Comparison of ENCODE assay signal across 1 cellular context in the genomic region with DNA sequence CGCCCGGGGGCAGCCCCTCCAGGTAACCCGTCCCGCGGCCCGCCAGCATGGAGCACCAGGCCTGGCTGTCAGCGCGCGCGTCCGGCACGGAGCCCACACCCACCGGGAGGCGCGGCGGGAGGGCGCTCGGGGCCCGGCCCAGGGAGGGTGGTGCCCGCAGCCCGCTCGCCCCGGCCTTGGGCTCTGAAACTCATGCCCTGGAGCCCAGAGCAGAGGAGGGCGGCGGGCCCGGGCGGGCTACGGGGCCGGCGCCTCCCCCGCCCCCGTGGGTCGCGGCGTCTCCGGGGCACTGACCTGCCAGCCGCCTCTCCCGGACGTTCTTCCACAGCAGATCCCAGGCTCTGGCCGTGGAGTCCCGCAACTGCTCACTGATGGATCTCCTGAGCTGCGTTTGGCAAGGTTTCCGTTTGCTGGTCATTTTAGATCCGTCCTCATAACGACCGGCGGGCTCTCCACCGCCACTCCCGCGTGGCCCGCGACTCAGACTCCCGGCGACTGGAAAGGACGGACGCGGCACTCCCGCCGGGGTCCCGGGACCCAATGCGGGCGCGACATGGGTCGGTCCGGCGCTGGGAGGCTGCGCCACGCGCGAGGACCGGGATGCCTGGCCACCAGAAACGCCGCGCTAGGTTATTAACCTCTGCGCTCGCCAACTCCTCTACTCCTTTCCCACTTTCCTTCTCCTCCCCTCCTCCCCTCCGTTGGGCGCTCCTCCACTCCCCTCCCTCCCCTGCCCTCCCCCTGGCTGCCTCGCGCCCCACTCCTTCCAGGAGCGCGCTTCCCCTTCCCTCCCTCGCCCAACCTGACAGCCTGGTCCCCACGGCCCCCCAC.
TF ChIP-seq lines count a peak whose summit lies in the region.

No MANE protein-coding gene starts in this region.

TF ChIP-seq in HEK293, 187 proteins besides CTCF, POLR2A, EP300 and RAD21 (continued from another document and continues in another):
- TF ChIP-seq, protein P1, sequence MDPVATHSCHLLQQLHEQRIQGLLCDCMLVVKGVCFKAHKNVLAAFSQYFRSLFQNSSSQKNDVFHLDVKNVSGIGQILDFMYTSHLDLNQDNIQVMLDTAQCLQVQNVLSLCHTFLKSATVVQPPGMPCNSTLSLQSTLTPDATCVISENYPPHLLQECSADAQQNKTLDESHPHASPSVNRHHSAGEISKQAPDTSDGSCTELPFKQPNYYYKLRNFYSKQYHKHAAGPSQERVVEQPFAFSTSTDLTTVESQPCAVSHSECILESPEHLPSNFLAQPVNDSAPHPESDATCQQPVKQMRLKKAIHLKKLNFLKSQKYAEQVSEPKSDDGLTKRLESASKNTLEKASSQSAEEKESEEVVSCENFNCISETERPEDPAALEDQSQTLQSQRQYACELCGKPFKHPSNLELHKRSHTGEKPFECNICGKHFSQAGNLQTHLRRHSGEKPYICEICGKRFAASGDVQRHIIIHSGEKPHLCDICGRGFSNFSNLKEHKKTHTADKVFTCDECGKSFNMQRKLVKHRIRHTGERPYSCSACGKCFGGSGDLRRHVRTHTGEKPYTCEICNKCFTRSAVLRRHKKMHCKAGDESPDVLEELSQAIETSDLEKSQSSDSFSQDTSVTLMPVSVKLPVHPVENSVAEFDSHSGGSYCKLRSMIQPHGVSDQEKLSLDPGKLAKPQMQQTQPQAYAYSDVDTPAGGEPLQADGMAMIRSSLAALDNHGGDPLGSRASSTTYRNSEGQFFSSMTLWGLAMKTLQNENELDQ (tag by site-specific recombination; IDR thresholded peaks at IDR 0.05; ENCODE audit: low read depth): no peak
- 0 out of 2 replicates have a peak, but pooled peaks have one; percentile 30 for TF ChIP-seq KLF10 (tag by site-specific recombination; IDR thresholded peaks at IDR 0.05)
- TF ChIP-seq ZNF426 (tag by site-specific recombination; IDR thresholded peaks at IDR 0.05): no peak
- TF ChIP-seq, protein P2, sequence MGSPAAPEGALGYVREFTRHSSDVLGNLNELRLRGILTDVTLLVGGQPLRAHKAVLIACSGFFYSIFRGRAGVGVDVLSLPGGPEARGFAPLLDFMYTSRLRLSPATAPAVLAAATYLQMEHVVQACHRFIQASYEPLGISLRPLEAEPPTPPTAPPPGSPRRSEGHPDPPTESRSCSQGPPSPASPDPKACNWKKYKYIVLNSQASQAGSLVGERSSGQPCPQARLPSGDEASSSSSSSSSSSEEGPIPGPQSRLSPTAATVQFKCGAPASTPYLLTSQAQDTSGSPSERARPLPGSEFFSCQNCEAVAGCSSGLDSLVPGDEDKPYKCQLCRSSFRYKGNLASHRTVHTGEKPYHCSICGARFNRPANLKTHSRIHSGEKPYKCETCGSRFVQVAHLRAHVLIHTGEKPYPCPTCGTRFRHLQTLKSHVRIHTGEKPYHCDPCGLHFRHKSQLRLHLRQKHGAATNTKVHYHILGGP (tag by site-specific recombination; IDR thresholded peaks at IDR 0.05): no peak
- no peak for TF ChIP-seq BCL11A (tag by site-specific recombination; IDR thresholded peaks at IDR 0.05; ENCODE audit: low read depth)
- no peak for TF ChIP-seq ZNF354C (tag by site-specific recombination; IDR thresholded peaks at IDR 0.05; ENCODE audit: borderline replicate concordance, low read depth)
- TF ChIP-seq SP7 (tag by site-specific recombination; IDR thresholded peaks at IDR 0.05): peak; percentile 55; the same call in 1 of the 2 replicates
- no peak for TF ChIP-seq ZNF404 (tag by site-specific recombination; IDR thresholded peaks at IDR 0.05)
- TF ChIP-seq FEZF1 (tag by site-specific recombination; IDR thresholded peaks at IDR 0.05): 0 out of 2 replicates have a peak, but pooled peaks have one; percentile 13
- TF ChIP-seq ZNF132 (tag by site-specific recombination; IDR thresholded peaks at IDR 0.05; ENCODE audit: borderline replicate concordance): no peak
- TF ChIP-seq, protein P3, sequence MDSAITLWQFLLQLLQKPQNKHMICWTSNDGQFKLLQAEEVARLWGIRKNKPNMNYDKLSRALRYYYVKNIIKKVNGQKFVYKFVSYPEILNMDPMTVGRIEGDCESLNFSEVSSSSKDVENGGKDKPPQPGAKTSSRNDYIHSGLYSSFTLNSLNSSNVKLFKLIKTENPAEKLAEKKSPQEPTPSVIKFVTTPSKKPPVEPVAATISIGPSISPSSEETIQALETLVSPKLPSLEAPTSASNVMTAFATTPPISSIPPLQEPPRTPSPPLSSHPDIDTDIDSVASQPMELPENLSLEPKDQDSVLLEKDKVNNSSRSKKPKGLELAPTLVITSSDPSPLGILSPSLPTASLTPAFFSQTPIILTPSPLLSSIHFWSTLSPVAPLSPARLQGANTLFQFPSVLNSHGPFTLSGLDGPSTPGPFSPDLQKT (IDR thresholded peaks at IDR 0.05; ENCODE audit: borderline replicate concordance, low read depth, low read length): no peak
- TF ChIP-seq, protein P4, sequence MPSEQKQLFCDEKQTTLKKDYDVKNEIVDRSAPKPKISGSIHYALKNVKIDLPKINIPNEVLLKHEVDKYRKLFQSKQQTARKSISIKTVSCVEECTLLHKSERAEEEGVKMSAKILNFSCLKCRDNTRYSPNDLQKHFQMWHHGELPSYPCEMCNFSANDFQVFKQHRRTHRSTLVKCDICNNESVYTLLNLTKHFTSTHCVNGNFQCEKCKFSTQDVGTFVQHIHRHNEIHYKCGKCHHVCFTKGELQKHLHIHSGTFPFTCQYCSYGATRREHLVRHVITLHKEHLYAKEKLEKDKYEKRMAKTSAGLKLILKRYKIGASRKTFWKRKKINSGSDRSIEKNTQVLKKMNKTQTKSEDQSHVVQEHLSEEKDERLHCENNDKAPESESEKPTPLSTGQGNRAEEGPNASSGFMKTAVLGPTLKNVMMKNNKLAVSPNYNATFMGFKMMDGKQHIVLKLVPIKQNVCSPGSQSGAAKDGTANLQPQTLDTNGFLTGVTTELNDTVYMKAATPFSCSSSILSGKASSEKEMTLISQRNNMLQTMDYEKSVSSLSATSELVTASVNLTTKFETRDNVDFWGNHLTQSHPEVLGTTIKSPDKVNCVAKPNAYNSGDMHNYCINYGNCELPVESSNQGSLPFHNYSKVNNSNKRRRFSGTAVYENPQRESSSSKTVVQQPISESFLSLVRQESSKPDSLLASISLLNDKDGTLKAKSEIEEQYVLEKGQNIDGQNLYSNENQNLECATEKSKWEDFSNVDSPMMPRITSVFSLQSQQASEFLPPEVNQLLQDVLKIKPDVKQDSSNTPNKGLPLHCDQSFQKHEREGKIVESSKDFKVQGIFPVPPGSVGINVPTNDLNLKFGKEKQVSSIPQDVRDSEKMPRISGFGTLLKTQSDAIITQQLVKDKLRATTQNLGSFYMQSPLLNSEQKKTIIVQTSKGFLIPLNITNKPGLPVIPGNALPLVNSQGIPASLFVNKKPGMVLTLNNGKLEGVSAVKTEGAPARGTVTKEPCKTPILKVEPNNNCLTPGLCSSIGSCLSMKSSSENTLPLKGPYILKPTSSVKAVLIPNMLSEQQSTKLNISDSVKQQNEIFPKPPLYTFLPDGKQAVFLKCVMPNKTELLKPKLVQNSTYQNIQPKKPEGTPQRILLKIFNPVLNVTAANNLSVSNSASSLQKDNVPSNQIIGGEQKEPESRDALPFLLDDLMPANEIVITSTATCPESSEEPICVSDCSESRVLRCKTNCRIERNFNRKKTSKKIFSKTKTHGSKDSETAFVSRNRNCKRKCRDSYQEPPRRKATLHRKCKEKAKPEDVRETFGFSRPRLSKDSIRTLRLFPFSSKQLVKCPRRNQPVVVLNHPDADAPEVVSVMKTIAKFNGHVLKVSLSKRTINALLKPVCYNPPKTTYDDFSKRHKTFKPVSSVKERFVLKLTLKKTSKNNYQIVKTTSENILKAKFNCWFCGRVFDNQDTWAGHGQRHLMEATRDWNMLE (tag by site-specific recombination; conservative IDR thresholded peaks at IDR 0.05; ENCODE audit: low read depth): no peak
- TF ChIP-seq PATZ1 (tag by site-specific recombination; IDR thresholded peaks at IDR 0.05): peak; percentile 94
- no peak for TF ChIP-seq ZNF837 (tag by site-specific recombination; IDR thresholded peaks at IDR 0.05)
- peak; percentile 94 for TF ChIP-seq ZBTB26 (tag by site-specific recombination; optimal IDR thresholded peaks at IDR 0.05)
- no peak; the same call in 1 of the 2 replicates for TF ChIP-seq OSR2 (tag by site-specific recombination; IDR thresholded peaks at IDR 0.05)
- TF ChIP-seq ZBTB7A (tag by site-specific recombination; IDR thresholded peaks at IDR 0.05; ENCODE audit: low read depth): 0 out of 2 replicates have a peak, but pooled peaks have one; percentile 44
- TF ChIP-seq ATF2 (tag by site-specific recombination; IDR thresholded peaks at IDR 0.05; ENCODE audit: low read depth): no peak
- TF ChIP-seq ZNF488 (tag by site-specific recombination; IDR thresholded peaks at IDR 0.05): no peak
- TF ChIP-seq, protein P5, sequence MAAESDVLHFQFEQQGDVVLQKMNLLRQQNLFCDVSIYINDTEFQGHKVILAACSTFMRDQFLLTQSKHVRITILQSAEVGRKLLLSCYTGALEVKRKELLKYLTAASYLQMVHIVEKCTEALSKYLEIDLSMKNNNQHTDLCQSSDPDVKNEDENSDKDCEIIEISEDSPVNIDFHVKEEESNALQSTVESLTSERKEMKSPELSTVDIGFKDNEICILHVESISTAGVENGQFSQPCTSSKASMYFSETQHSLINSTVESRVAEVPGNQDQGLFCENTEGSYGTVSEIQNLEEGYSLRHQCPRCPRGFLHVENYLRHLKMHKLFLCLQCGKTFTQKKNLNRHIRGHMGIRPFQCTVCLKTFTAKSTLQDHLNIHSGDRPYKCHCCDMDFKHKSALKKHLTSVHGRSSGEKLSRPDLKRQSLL (tag by site-specific recombination; IDR thresholded peaks at IDR 0.05): no peak
- TF ChIP-seq ZNF561 (tag by site-specific recombination; IDR thresholded peaks at IDR 0.05; ENCODE audit: borderline replicate concordance): no peak; the same call in 1 of the 2 replicates
- peak; percentile 62; the same call in 1 of the 2 replicates for TF ChIP-seq ZSCAN16 (tag by site-specific recombination; IDR thresholded peaks at IDR 0.05)
- TF ChIP-seq ZNF785 (tag by site-specific recombination; IDR thresholded peaks at IDR 0.05): no peak
- TF ChIP-seq, protein P6, sequence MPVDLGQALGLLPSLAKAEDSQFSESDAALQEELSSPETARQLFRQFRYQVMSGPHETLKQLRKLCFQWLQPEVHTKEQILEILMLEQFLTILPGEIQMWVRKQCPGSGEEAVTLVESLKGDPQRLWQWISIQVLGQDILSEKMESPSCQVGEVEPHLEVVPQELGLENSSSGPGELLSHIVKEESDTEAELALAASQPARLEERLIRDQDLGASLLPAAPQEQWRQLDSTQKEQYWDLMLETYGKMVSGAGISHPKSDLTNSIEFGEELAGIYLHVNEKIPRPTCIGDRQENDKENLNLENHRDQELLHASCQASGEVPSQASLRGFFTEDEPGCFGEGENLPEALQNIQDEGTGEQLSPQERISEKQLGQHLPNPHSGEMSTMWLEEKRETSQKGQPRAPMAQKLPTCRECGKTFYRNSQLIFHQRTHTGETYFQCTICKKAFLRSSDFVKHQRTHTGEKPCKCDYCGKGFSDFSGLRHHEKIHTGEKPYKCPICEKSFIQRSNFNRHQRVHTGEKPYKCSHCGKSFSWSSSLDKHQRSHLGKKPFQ (tag by site-specific recombination; IDR thresholded peaks at IDR 0.05): no peak
- peak; percentile 44; the same call in 1 of the 2 replicates for TF ChIP-seq EGR2 (tag by site-specific recombination; IDR thresholded peaks at IDR 0.05; ENCODE audit: low read depth)
- peak; percentile 39 for TF ChIP-seq KLF9 (tag by site-specific recombination; IDR thresholded peaks at IDR 0.05; ENCODE audit: low read depth)
- TF ChIP-seq MEIS1 (CRISPR knock-in tag; IDR thresholded peaks at IDR 0.05; ENCODE audit: borderline replicate concordance): no peak
- TF ChIP-seq ZNF169 (tag by site-specific recombination; IDR thresholded peaks at IDR 0.05): no peak
- TF ChIP-seq, protein P7, sequence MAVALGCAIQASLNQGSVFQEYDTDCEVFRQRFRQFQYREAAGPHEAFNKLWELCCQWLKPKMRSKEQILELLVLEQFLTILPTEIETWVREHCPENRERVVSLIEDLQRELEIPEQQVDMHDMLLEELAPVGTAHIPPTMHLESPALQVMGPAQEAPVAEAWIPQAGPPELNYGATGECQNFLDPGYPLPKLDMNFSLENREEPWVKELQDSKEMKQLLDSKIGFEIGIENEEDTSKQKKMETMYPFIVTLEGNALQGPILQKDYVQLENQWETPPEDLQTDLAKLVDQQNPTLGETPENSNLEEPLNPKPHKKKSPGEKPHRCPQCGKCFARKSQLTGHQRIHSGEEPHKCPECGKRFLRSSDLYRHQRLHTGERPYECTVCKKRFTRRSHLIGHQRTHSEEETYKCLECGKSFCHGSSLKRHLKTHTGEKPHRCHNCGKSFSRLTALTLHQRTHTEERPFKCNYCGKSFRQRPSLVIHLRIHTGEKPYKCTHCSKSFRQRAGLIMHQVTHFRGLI (tag by site-specific recombination; IDR thresholded peaks at IDR 0.05): peak; percentile 93
